In the genomic region with DNA sequence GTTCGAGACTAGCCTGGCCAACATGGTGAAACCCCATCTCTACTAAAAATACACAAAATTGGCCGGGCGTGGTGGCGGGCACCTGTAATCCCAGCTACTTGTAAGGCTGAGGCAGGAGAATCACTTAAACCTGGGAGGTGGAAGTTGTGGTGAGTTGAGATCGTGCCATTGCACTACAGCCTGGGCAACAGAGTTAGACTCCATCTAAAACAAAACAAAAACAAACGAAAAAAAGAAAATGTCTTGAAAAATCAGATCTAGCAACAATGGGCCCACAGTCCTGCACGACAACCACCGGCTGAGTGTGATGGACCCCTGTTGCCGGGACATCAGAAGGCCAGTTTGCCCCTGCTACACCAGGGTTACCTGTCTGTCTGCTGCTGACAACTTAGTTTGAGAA, we compare ENCODE assay signal across 16 cellular contexts. TPM values are rescaled to one million over a fixed set of nuclear protein-coding genes. Genes with fewer than 3 reads are reported as not detected.
DNase-seq lines count a peak whose midpoint lies in the region; ATAC-seq and TF ChIP-seq lines count a peak whose summit lies in the region.
"Had no signal": no experiment of that assay in that cellular context is flagged by ENCODE, and none has a peak within 500 bp of the region (broad histone marks: within the 10 kb centered on the region; RNA-seq: fewer than 3 reads in every experiment).

No MANE protein-coding gene starts in this region.

- H3K4me3 ChIP-seq in GM23338 (no peak overlapping the region), HUES48 (ENCODE audit: low read depth, low read length) (no peak overlapping the region), endodermal cell (ENCODE audit: low read length) (no peak overlapping the region), left lung (no peak overlapping the region)
- H3K4me3 ChIP-seq: A549, GM23248, HAP-1 had no signal

- H3K4me1 Mint-ChIP-seq in GM23338 (peaks cover 19% of the 10 kb centered on the region), endodermal cell (peaks cover 8% of the 10 kb centered on the region)
- peaks cover 12 to 13% of the 10 kb centered on the region in 2 donors for H3K4me1 Mint-ChIP-seq in stimulated activated naive B cell treated with anti-CD40 and anti-IgM and Interleukin-4, amounts not matched to agents 10 μg/mL and 1 μg/mL and 100 μg/mL, for 72 hours

- 0 out of 2 replicates have a peak overlapping the region, but pooled peaks have one; percentile 18 for H3K27ac ChIP-seq in GM23338 (ENCODE audit: low read depth)
- peak overlapping the region; percentile 65 for H3K27ac ChIP-seq in HUES48 (ENCODE audit: low read depth, low read length)
- H3K27ac ChIP-seq in endodermal cell (ENCODE audit: low read depth, low read length): no peak overlapping the region
- no peak overlapping the region for H3K27ac ChIP-seq in left lung
- H3K27ac ChIP-seq: A549, C4-2B, GM23248 had no signal

- peaks cover 14% of the 10 kb centered on the region for H3K27me3 Mint-ChIP-seq in GM23338 (ENCODE audit: insufficient read depth, low read depth, poor library complexity)
- peaks cover 2% of the 10 kb centered on the region for H3K27me3 Mint-ChIP-seq in endodermal cell (ENCODE audit: insufficient read depth)
- no peaks in the 10 kb centered on the region for H3K27me3 Mint-ChIP-seq in stimulated activated naive B cell treated with anti-CD40 and anti-IgM and Interleukin-4, amounts not matched to agents 10 μg/mL and 1 μg/mL and 100 μg/mL, for 72 hours

- ATAC-seq in GM23338: no peak
- ATAC-seq in stimulated activated naive B cell treated with anti-CD40 and anti-IgM and Interleukin-4, amounts not matched to agents 10 μg/mL and 1 μg/mL and 100 μg/mL, for 72 hours (replicated peaks): no peak
- no peak for ATAC-seq in left lung
- ATAC-seq: A549; CD8-positive, alpha-beta T cell had no signal

- intact Hi-C loops in left lung (cut with DNase I): no loop called here

- H2AFZ ChIP-seq in GM23338: no peak overlapping the region
- H2AFZ ChIP-seq: GM23248 had no signal

- no peaks in the 10 kb centered on the region for H4K20me1 ChIP-seq in GM23338 (replicated peaks; ENCODE audit: insufficient read depth)

- no peak overlapping the region; the same call in 1 of the 2 replicates for H3K27ac Mint-ChIP-seq in GM23338
- peak overlapping the region; percentile 30 for H3K27ac Mint-ChIP-seq in endodermal cell
- peak overlapping the region; percentile 9 for H3K27ac Mint-ChIP-seq in stimulated activated naive B cell treated with anti-CD40 and anti-IgM and Interleukin-4, amounts not matched to agents 10 μg/mL and 1 μg/mL and 100 μg/mL, for 72 hours
- H3K27ac Mint-ChIP-seq: CD8-positive, alpha-beta T cell had no signal

- H3K9me2 ChIP-seq in GM23338 (ENCODE audit: insufficient read depth): no peaks in the 10 kb centered on the region

- no peaks in the 10 kb centered on the region for H3K9me3 ChIP-seq in HUES48 (ENCODE audit: control insufficient read depth, insufficient read depth, low read length)
- no peaks in the 10 kb centered on the region for H3K9me3 ChIP-seq in endodermal cell (ENCODE audit: control insufficient read depth, low read length)
- no peaks in the 10 kb centered on the region for H3K9me3 ChIP-seq in left lung
- H3K9me3 ChIP-seq: A549, BE2C, HAP-1 had no signal

- H3K27me3 ChIP-seq in GM23338 (ENCODE audit: insufficient read depth) (no peaks in the 10 kb centered on the region), HUES48 (ENCODE audit: control insufficient read depth, insufficient read depth, low read length) (no peaks in the 10 kb centered on the region), endodermal cell (ENCODE audit: control insufficient read depth, insufficient read depth, low read length, poor library complexity, severe bottlenecking) (no peaks in the 10 kb centered on the region), left lung (no peaks in the 10 kb centered on the region)
- H3K27me3 ChIP-seq: BE2C had no signal

- H3K9me3 Mint-ChIP-seq in GM23338 (peaks cover 11% of the 10 kb centered on the region), endodermal cell (peaks cover 16% of the 10 kb centered on the region)
- no peaks in the 10 kb centered on the region for H3K9me3 Mint-ChIP-seq in stimulated activated naive B cell treated with anti-CD40 and anti-IgM and Interleukin-4, amounts not matched to agents 10 μg/mL and 1 μg/mL and 100 μg/mL, for 72 hours
- H3K9me3 Mint-ChIP-seq: CD8-positive, alpha-beta T cell had no signal

- WGBS in endodermal cell (ENCODE audit: insufficient coverage in 1 of 2, insufficient read length in 1 of 2), 2 experiments: 94 to 95% methylated on average over 8 to 9 of the region's 9 CpGs

- TF ChIP-seq CTCF in GM23338 (conservative IDR thresholded peaks at IDR 0.05; ENCODE audit: low read depth in 2 of 2) (no peak), endodermal cell (conservative IDR thresholded peaks at IDR 0.05) (no peak), left lung (IDR thresholded peaks at IDR 0.05) (no peak)

- H3K9ac ChIP-seq in HUES48 (ENCODE audit: low read depth, low read length): no peak overlapping the region
- H3K9ac ChIP-seq in endodermal cell (ENCODE audit: extremely low read depth, low read length, poor library complexity, severe bottlenecking): no peak overlapping the region
- H3K9ac ChIP-seq: GM23248 had no signal

- peaks cover 22% of the 10 kb centered on the region for H3K4me1 ChIP-seq in GM23338 (ENCODE audit: insufficient read depth)
- peaks cover 10% of the 10 kb centered on the region for H3K4me1 ChIP-seq in HUES48 (ENCODE audit: control insufficient read depth, insufficient read depth, low read length)
- H3K4me1 ChIP-seq in endodermal cell (ENCODE audit: control insufficient read depth, insufficient read depth, low read length): peaks cover 3% of the 10 kb centered on the region
- peaks cover 0 to 16% of the 10 kb centered on the region in 2 donors for H3K4me1 ChIP-seq in left lung
- H3K4me1 ChIP-seq: BE2C had no signal

- DNase-seq in GM23338 (ENCODE audit: low spot score): no peak
- DNase-seq in endodermal cell: no peak
- DNase-seq in stimulated activated naive B cell treated with anti-CD40 and anti-IgM and Interleukin-4, amounts not matched to agents 10 μg/mL and 1 μg/mL and 100 μg/mL, for 72 hours: no peak
- DNase-seq in T-helper 2 cell: no peak
- DNase-seq in left lung: no peak
- DNase-seq: BE2C; CD8-positive, alpha-beta T cell; COR-L47; DMS153; DMS79 treated with DMSO at 0.1 percent for 48 hours; EL; GM23248 had no signal

- H3K79me2 ChIP-seq in GM23338 (replicated peaks; ENCODE audit: insufficient read depth): peaks cover 16% of the 10 kb centered on the region

- no peak overlapping the region for H3K4me3 Mint-ChIP-seq in GM23338
- no peak overlapping the region for H3K4me3 Mint-ChIP-seq in endodermal cell
- no peak overlapping the region for H3K4me3 Mint-ChIP-seq in stimulated activated naive B cell treated with anti-CD40 and anti-IgM and Interleukin-4, amounts not matched to agents 10 μg/mL and 1 μg/mL and 100 μg/mL, for 72 hours
- H3K4me3 Mint-ChIP-seq: CD8-positive, alpha-beta T cell had no signal

- no peaks in the 10 kb centered on the region for H3K36me3 ChIP-seq in GM23338 (ENCODE audit: insufficient read depth)
- peaks cover 7% of the 10 kb centered on the region; the same call in 1 of the 2 replicates for H3K36me3 ChIP-seq in HUES48 (ENCODE audit: control insufficient read depth, insufficient read depth, low read length)
- no peaks in the 10 kb centered on the region for H3K36me3 ChIP-seq in endodermal cell (ENCODE audit: control insufficient read depth, insufficient read depth, low read length)
- H3K36me3 ChIP-seq in left lung: no peaks in the 10 kb centered on the region
- H3K36me3 ChIP-seq: BE2C had no signal

- H3K36me3 Mint-ChIP-seq in GM23338 (ENCODE audit: low read depth): peaks cover 25% of the 10 kb centered on the region
- H3K36me3 Mint-ChIP-seq in endodermal cell (ENCODE audit: low read depth): peaks cover 21% of the 10 kb centered on the region
- H3K36me3 Mint-ChIP-seq in stimulated activated naive B cell treated with anti-CD40 and anti-IgM and Interleukin-4, amounts not matched to agents 10 μg/mL and 1 μg/mL and 100 μg/mL, for 72 hours: peaks cover 0 to 2% of the 10 kb centered on the region in 2 donors
- H3K36me3 Mint-ChIP-seq: CD8-positive, alpha-beta T cell had no signal

- H3F3A ChIP-seq in GM23338 (replicated peaks; ENCODE audit: low read depth): no peaks in the 10 kb centered on the region

- H3K4me2 ChIP-seq in GM23338: no peak overlapping the region
- H3K4me2 ChIP-seq: A549 had no signal

TF ChIP-seq in GM23338, 12 proteins besides CTCF, POLR2A, EP300 and RAD21 (continues in another document):
- no peak for TF ChIP-seq CREB1 (CRISPR knock-in tag; IDR thresholded peaks at IDR 0.05; ENCODE audit: low read depth)
- TF ChIP-seq ZNF114 (CRISPR knock-in tag; IDR thresholded peaks at IDR 0.05): no peak
- TF ChIP-seq JUNB (IDR thresholded peaks at IDR 0.05; ENCODE audit: unreplicated experiment): no peak
- no peak for TF ChIP-seq EZH2phosphoT487 (IDR thresholded peaks at IDR 0.05; ENCODE audit: unreplicated experiment)
- TF ChIP-seq STAT1 (IDR thresholded peaks at IDR 0.05; ENCODE audit: unreplicated experiment): no peak

RNA-seq across cellular contexts. Expression of a gene that starts 3.9 kb away (rescaled TPM):
- total RNA-seq in GM23338 (2014; rRNA removed; shearing (Covaris generic)): 98.2 and 120 TPM in 2 replicates
- polyA plus RNA-seq in GM23338 (2016; fragmentation: Nextera tagmentation; extraction: Ambion mirVana): 103 and 108 TPM in 2 replicates
- 10 to 100 TPM; 55.2 to 62.3 TPM for total RNA-seq in endodermal cell
- polyA plus RNA-seq in endodermal cell (2013, experiment 1 of 2): 48.6 TPM
- polyA plus RNA-seq in endodermal cell (2013, experiment 2 of 2): 43.6 TPM
- total RNA-seq in left lung: 10 to 100 TPM in 1 of 2 donors, 1 to 10 TPM in 1; 9.6 to 14.1 TPM

Comparison
In these comparisons a context has a peak if more than half of its experiments do, and no peak if none do; other contexts are left out.
1. H3K27ac ChIP-seq: peak in GM23338 (single experiment) and HUES48 (single experiment); none in endodermal cell (single experiment) and left lung (0 of 2).